In genomic region chr7:24882989-24883631, GRCh38 we compare ENCODE assay signal across 11 cellular contexts.
DNase-seq lines count a peak whose midpoint lies in the region; ATAC-seq and FAIRE-seq lines count a peak whose summit lies in the region.
"Had no signal": no experiment of that assay in that cellular context is flagged by ENCODE, and none has a peak within 500 bp of the region (broad histone marks: within the 10 kb centered on the region; RNA-seq: fewer than 3 reads in every experiment).

No MANE protein-coding gene starts in this region.

- H3K9me3 ChIP-seq in skeletal muscle satellite cell (replicated peaks; ENCODE audit: low read length): no peaks in the 10 kb centered on the region

- peak overlapping the region; percentile 20 for H3K9ac ChIP-seq in skeletal muscle satellite cell (ENCODE audit: low read depth, low read length)

- no peak overlapping the region for H3K4me3 ChIP-seq in skeletal muscle satellite cell (ENCODE audit: low read length)

- peaks cover 33% of the 10 kb centered on the region for H3K4me1 ChIP-seq in skeletal muscle satellite cell (ENCODE audit: control insufficient read depth, insufficient read depth, low read length)

- no peaks in the 10 kb centered on the region for H3K27me3 ChIP-seq in skeletal muscle satellite cell (ENCODE audit: control insufficient read depth, insufficient read depth, low read length)

- FAIRE-seq in RCC 7860 (lab: Jason Lieb, UNC): peak; percentile 52
- FAIRE-seq: A204.1 had no signal

- peak; percentile 43 for DNase-seq in NCI-H2107 treated with DMSO at 0.1 percent for 48 hours (lab: John Stamatoyannopoulos, UW; ENCODE audit: unreplicated experiment)
- DNase-seq in NCI-H2107 (lab: John Stamatoyannopoulos, UW): no peak
- DNase-seq in RCC 7860 (ENCODE audit: low spot score): no peak
- no peak for DNase-seq in inferior parietal cortex (ENCODE audit: extremely low spot score)
- DNase-seq in SIG-M5 (lab: John Stamatoyannopoulos, UW): no peak
- DNase-seq in DMS153 (lab: John Stamatoyannopoulos, UW): no peak
- DNase-seq: activated effector memory CD4-positive, alpha-beta T cell treated with anti-CD3 and anti-CD28 coated beads, Interleukin-2, amount 50 U/mL, for 16 hours; NCI-H1417 treated with DMSO at 0.1 percent for 48 hours had no signal

- H3K4me2 ChIP-seq in skeletal muscle satellite cell (ENCODE audit: low read length): peak overlapping the region; percentile 37

- H3K36me3 ChIP-seq in skeletal muscle satellite cell (ENCODE audit: insufficient read depth, low read length): no peaks in the 10 kb centered on the region

- peak; percentile 46 for ATAC-seq in esophagus mucosa
